Comparison of ENCODE assay signal across 1 cellular context in genomic region chr10:104642311-104643022, GRCh38.
TF ChIP-seq lines count a peak whose summit lies in the region.

No MANE protein-coding gene starts in this region.

TF ChIP-seq in H1, 55 proteins besides CTCF, POLR2A, EP300 and RAD21 (continued from another document):
- TF ChIP-seq CHD7 (IDR thresholded peaks at IDR 0.05; ENCODE audit: insufficient replicate concordance, low read length) (no peak), USF2 (IDR thresholded peaks at IDR 0.05; ENCODE audit: low read length) (no peak), NANOG (IDR thresholded peaks at IDR 0.05; ENCODE audit: insufficient read depth, low read depth, low read length, poor library complexity, severe bottlenecking) (no peak), BCL11A (IDR thresholded peaks at IDR 0.05; ENCODE audit: low read depth in 2 of 2, low read length in 2 of 2) (no peak), KDM1A (IDR thresholded peaks at IDR 0.05; ENCODE audit: borderline replicate concordance, low read length) (peak; percentile 70; the same call in 1 of the 2 replicates), ZNF274 (IDR thresholded peaks at IDR 0.05; ENCODE audit: borderline replicate concordance, extremely low read depth, low read length) (no peak), CREB1 (IDR thresholded peaks at IDR 0.05) (peak; percentile 27; the same call in 1 of the 2 replicates), CBX5 (IDR thresholded peaks at IDR 0.05; ENCODE audit: low read depth, low read length) (no peak), NRF1 (IDR thresholded peaks at IDR 0.05; ENCODE audit: low read depth, low read length) (no peak), RFX5 (IDR thresholded peaks at IDR 0.05; ENCODE audit: borderline replicate concordance, low read depth, low read length) (no peak), SAP30 (IDR thresholded peaks at IDR 0.05; ENCODE audit: insufficient read depth, insufficient replicate concordance, low read length) (no peak), BACH1 (IDR thresholded peaks at IDR 0.05; ENCODE audit: low read length) (0 out of 2 replicates have a peak, but pooled peaks have one; percentile 29), SUZ12 (IDR thresholded peaks at IDR 0.05; ENCODE audit: low read length) (peak; percentile 66), E2F6 (IDR thresholded peaks at IDR 0.05) (peak; percentile 97), TAF7 (optimal IDR thresholded peaks at IDR 0.05; ENCODE audit: borderline replicate concordance, low read depth, low read length) (no peak), POU5F1 (IDR thresholded peaks at IDR 0.05; ENCODE audit: low read depth, low read length) (no peak), BRCA1 (IDR thresholded peaks at IDR 0.05; ENCODE audit: low read depth, low read length) (no peak), MAX (IDR thresholded peaks at IDR 0.05) (peak; percentile 98), GABPA (IDR thresholded peaks at IDR 0.05; ENCODE audit: borderline replicate concordance, insufficient read depth, low read length) (no peak), TAF1 (IDR thresholded peaks at IDR 0.05; ENCODE audit: low read depth, low read length) (no peak), EGR1 (IDR thresholded peaks at IDR 0.05; ENCODE audit: borderline replicate concordance, low read depth, low read length) (no peak), KDM4A (IDR thresholded peaks at IDR 0.05; ENCODE audit: low read depth, low read length, severe bottlenecking) (peak; percentile 97), SIN3A (conservative IDR thresholded peaks at IDR 0.05 in 1 of 2, IDR thresholded peaks at IDR 0.05 in 1 of 2; ENCODE audit: low read depth in 1 of 2, low read length in 2 of 2) (0 out of 4 replicates have a peak, but pooled peaks of 1 of the 2 experiments have one; percentile 12), CTBP2 (IDR thresholded peaks at IDR 0.05; ENCODE audit: borderline replicate concordance, insufficient read depth, insufficient read length, low read length) (peak; percentile 85), SIRT6 (IDR thresholded peaks at IDR 0.05; ENCODE audit: low read length) (no peak), CHD2 (IDR thresholded peaks at IDR 0.05; ENCODE audit: low read length) (no peak), SRF (IDR thresholded peaks at IDR 0.05; ENCODE audit: low read depth, low read length) (no peak), HDAC2 (IDR thresholded peaks at IDR 0.05; ENCODE audit: borderline replicate concordance in 1 of 2, low read depth in 2 of 2, low read length in 2 of 2) (peak in 1 of 2 experiments; percentile 86; a peak in 3 of 4 replicates), ATF2 (IDR thresholded peaks at IDR 0.05; ENCODE audit: low read length) (no peak), TEAD4 (IDR thresholded peaks at IDR 0.05; ENCODE audit: low read depth, low read length) (peak; percentile 89), SP1 (IDR thresholded peaks at IDR 0.05; ENCODE audit: low read depth, low read length) (no peak), CHD1 (IDR thresholded peaks at IDR 0.05; ENCODE audit: low read depth, low read length) (no peak), ASH2L (IDR thresholded peaks at IDR 0.05; ENCODE audit: low read length) (peak; percentile 57), CBX8 (IDR thresholded peaks at IDR 0.05; ENCODE audit: borderline replicate concordance, low read depth, low read length) (no peak), TBP (IDR thresholded peaks at IDR 0.05; ENCODE audit: low read depth, low read length) (peak; percentile 46; the same call in 1 of the 2 replicates), KDM5A (IDR thresholded peaks at IDR 0.05; ENCODE audit: low read length) (no peak), MAFK (IDR thresholded peaks at IDR 0.05; ENCODE audit: low read depth, low read length) (no peak), RNF2 (IDR thresholded peaks at IDR 0.05; ENCODE audit: borderline replicate concordance, low read depth, low read length, missing control alignments, poor library complexity, severe bottlenecking) (no peak), RXRA (IDR thresholded peaks at IDR 0.05; ENCODE audit: insufficient read depth, low read depth, low read length) (no peak), PHF8 (conservative IDR thresholded peaks at IDR 0.05; ENCODE audit: low read depth, low read length) (0 out of 2 replicates have a peak, but pooled peaks have one; percentile 20), ATF3 (IDR thresholded peaks at IDR 0.05; ENCODE audit: insufficient read depth, low read depth, low read length) (no peak), FOSL1 (IDR thresholded peaks at IDR 0.05; ENCODE audit: insufficient read depth, low read depth, low read length) (no peak), YY1 (IDR thresholded peaks at IDR 0.05; ENCODE audit: low read depth, low read length) (peak; percentile 54; the same call in 1 of the 2 replicates), SP4 (IDR thresholded peaks at IDR 0.05; ENCODE audit: low read length) (no peak), HDAC6 (IDR thresholded peaks at IDR 0.05; ENCODE audit: low read depth, low read length) (no peak)
